Comparison of ENCODE assay signal across 28 cellular contexts in genomic region chr4:106299977-106300376, GRCh38.
"Had no signal": no experiment of that assay in that cellular context is flagged by ENCODE, and none has a peak within 500 bp of the region (broad histone marks: within the 10 kb centered on the region; RNA-seq: fewer than 3 reads in every experiment).

No MANE protein-coding gene starts in this region.

- H3K36me3 ChIP-seq: pancreas, prostate gland, thoracic aorta had no signal

- H3K4me3 ChIP-seq: left lung, lower lobe of right lung, pancreas, prostate gland, sigmoid colon, spleen, suprapubic skin, thoracic aorta, tibial artery, upper lobe of right lung had no signal

- H3K27me3 ChIP-seq: left lung, pancreas, sigmoid colon, spleen, suprapubic skin, tibial artery, upper lobe of right lung had no signal

- H3K4me1 Mint-ChIP-seq: nephron, neural crest cell had no signal

- DNase-seq: hippocampal formation; kidney; left colon; left lung; lower lobe of right lung; mammary epithelial cell; mesenchymal stem cell; naive thymus-derived CD8-positive, alpha-beta T cell; nucleus accumbens; pancreas; retina; right cardiac atrium; sigmoid colon; small intestine; spleen; stimulated activated CD4-positive, alpha-beta T cell treated with anti-CD3 and anti-CD28 coated beads, Interleukin-4, amount 100 ng/mL, for 24 hours; stimulated activated naive CD4-positive, alpha-beta T cell; tibial artery; trophoblast cell; upper lobe of right lung had no signal

- H3K27ac ChIP-seq: left lung, lower lobe of right lung, pancreas, prostate gland, sigmoid colon, spleen, suprapubic skin, thoracic aorta, tibial artery, upper lobe of right lung had no signal

- H3K27ac Mint-ChIP-seq: naive thymus-derived CD8-positive, alpha-beta T cell; nephron; stimulated activated effector memory CD8-positive, alpha-beta T cell treated with anti-CD3 and anti-CD28 coated beads, Interleukin-12 subunit alpha, Interleukin-12 subunit beta, amount 100 ng/mL, for 72 hours; stimulated activated naive CD8-positive, alpha-beta T cell treated with anti-CD3 and anti-CD28 coated beads, Interleukin-15, Interleukin-2, amounts not matched to agents 100 ng/mL and 50 ng/mL, for 24 hours had no signal

- H3K4me3 Mint-ChIP-seq: naive thymus-derived CD8-positive, alpha-beta T cell; nephron; neural crest cell; stimulated activated effector memory CD8-positive, alpha-beta T cell treated with anti-CD3 and anti-CD28 coated beads, Interleukin-12 subunit alpha, Interleukin-12 subunit beta, amount 100 ng/mL, for 72 hours; stimulated activated naive CD8-positive, alpha-beta T cell treated with anti-CD3 and anti-CD28 coated beads, Interleukin-15, Interleukin-2, amounts not matched to agents 100 ng/mL and 50 ng/mL, for 24 hours had no signal

- ATAC-seq: left colon; left lung; lower lobe of right lung; naive thymus-derived CD8-positive, alpha-beta T cell; pancreas; right cardiac atrium; stimulated activated effector memory CD8-positive, alpha-beta T cell treated with anti-CD3 and anti-CD28 coated beads, Interleukin-12 subunit alpha, Interleukin-12 subunit beta, amount 100 ng/mL, for 72 hours; upper lobe of right lung had no signal

- H3K9me3 ChIP-seq: left lung, lower lobe of right lung, pancreas, prostate gland, sigmoid colon, spleen, suprapubic skin, thoracic aorta, tibial artery, upper lobe of right lung had no signal

- H3K27me3 Mint-ChIP-seq: naive thymus-derived CD8-positive, alpha-beta T cell; stimulated activated naive CD8-positive, alpha-beta T cell treated with anti-CD3 and anti-CD28 coated beads, Interleukin-15, Interleukin-2, amounts not matched to agents 100 ng/mL and 50 ng/mL, for 24 hours had no signal

- H3K4me1 ChIP-seq: left lung, lower lobe of right lung, pancreas, prostate gland, sigmoid colon, spleen, suprapubic skin, upper lobe of right lung had no signal

- FAIRE-seq: kidney, small intestine, urothelium cell line had no signal
